ENCODE assay signal across 11 cellular contexts in the genomic region with DNA sequence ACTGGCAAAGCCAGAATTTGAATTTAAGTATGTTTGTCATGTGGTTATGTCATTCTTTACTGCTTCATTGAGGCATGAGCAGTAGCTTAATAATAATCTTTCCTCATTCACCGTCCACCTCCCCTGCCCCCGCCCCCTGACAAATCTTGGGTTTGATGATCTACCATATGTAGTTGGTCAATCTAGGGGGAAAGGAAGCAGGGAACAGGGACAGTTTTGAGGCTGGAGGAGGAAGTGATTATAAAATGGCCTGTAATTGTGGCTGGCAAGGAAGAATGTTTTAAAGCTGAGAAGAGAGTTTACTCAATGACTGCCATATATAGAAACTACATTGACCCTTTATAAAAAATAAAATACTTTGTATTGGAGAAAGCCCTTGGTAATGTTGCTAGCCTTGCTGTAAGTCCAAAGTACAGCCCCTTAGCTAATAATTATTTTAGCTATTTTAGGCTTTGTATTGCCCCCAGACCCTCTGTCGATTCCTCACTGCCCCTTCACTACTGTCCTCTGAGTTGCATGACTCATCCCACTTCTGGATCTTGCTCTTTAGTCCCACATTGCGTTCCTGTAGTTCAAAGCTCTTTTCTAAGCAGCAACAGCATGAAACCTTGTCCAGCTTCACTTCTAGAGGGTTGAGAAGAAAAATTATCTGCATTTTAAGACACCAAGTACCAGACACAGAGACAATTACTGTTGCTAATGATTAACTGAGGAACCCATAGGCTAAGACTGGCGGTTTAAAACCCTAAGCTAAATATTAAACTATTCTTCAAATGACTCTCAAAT. TPM values are rescaled to one million over a fixed set of nuclear protein-coding genes. Genes with fewer than 3 reads are reported as not detected.
DNase-seq lines count a peak whose midpoint lies in the region; ATAC-seq and TF ChIP-seq lines count a peak whose summit lies in the region.
"Had no signal": no experiment of that assay in that cellular context is flagged by ENCODE, and none has a peak within 500 bp of the region (broad histone marks: within the 10 kb centered on the region; RNA-seq: fewer than 3 reads in every experiment).

No MANE protein-coding gene starts in this region.

- H3K27ac ChIP-seq in DOHH2 (ENCODE audit: low read depth, low read length) (peak overlapping the region; percentile 100), right lobe of liver (peak overlapping the region in 1 of 3 donors; percentile 4), adrenal gland (no peak overlapping the region)

- no peaks in the 10 kb centered on the region for H3K9me2 ChIP-seq in DOHH2 (replicated peaks; ENCODE audit: control insufficient read depth, low read length)

- H3K4me3 ChIP-seq in DOHH2 (ENCODE audit: low read length) (no peak overlapping the region; the same call in 1 of the 2 replicates), right lobe of liver (no peak overlapping the region), adrenal gland (no peak overlapping the region)

- H3F3A ChIP-seq in DOHH2 (ENCODE audit: control insufficient read depth, insufficient read depth), result peaks cover 75% of the 10 kb centered on the region

- DNase-seq in UCSD-AML1 (lab: John Stamatoyannopoulos, UW; ENCODE audit: unreplicated experiment) (peak; percentile 10), right lobe of liver (no peak), NCI-H226 (no peak), adrenal gland (no peak), SKM-1 treated with dmso at 0.1 percent for 144 hours (lab: John Stamatoyannopoulos, UW; ENCODE audit: unreplicated experiment) (no peak)
- DNase-seq in activated CD8-positive, alpha-beta memory T cell treated with anti-CD3 and anti-CD28 coated beads for 24 hours, result no peak
- DNase-seq: amygdala, DND-41, NCI-H446 had no signal

- peaks cover 7% of the 10 kb centered on the region; the same call in 1 of the 2 replicates for H4K20me1 ChIP-seq in DOHH2 (ENCODE audit: control insufficient read depth, insufficient read depth, low read depth, low read length)

- TF ChIP-seq POLR2A in right lobe of liver (IDR thresholded peaks at IDR 0.05), result no peak
- no peak for TF ChIP-seq POLR2A in adrenal gland (IDR thresholded peaks at IDR 0.05)

- 43% methylated on average over 5 of the region's 5 CpGs for WGBS in right lobe of liver (ENCODE audit: insufficient coverage, low coverage, low lambda C conversion rate, missing lambda C conversion rate)
- WGBS in adrenal gland, 4 donors, result 82 to 87% (median 85%) methylated on average over 5 of the region's 5 CpGs

- H3K9me3 ChIP-seq in DOHH2 (ENCODE audit: control insufficient read depth, insufficient read depth, low read length) (no peaks in the 10 kb centered on the region), right lobe of liver (no peaks in the 10 kb centered on the region), adrenal gland (replicated peaks in 1 of 3) (no peaks in the 10 kb centered on the region)

- peaks cover 99% of the 10 kb centered on the region for H3K4me1 ChIP-seq in DOHH2 (ENCODE audit: control insufficient read depth, low read length)
- peaks cover 0 to 30% (median 7%) of the 10 kb centered on the region in 4 donors for H3K4me1 ChIP-seq in right lobe of liver
- peaks cover 5 to 9% of the 10 kb centered on the region in 2 donors for H3K4me1 ChIP-seq in adrenal gland (replicated peaks in 1 of 2)

- H3K36me3 ChIP-seq in DOHH2 (ENCODE audit: control insufficient read depth, low read length) (peaks cover 89% of the 10 kb centered on the region), right lobe of liver (peaks cover 0 to 6% (median 0%) of the 10 kb centered on the region in 4 donors), adrenal gland (replicated peaks in 1 of 2) (peaks cover 0 to 10% of the 10 kb centered on the region in 2 donors)

- H3K27me3 ChIP-seq in DOHH2 (ENCODE audit: control insufficient read depth, low read length) (no peaks in the 10 kb centered on the region), right lobe of liver (no peaks in the 10 kb centered on the region), adrenal gland (no peaks in the 10 kb centered on the region)

- ATAC-seq in HG02759 (IDR thresholded peaks at IDR 0.05; ENCODE audit: unreplicated experiment) (peak; percentile 56), right lobe of liver (peak; percentile 65 to 69 (median 68))

- H3K79me2 ChIP-seq in DOHH2 (ENCODE audit: control insufficient read depth, low read length), result peaks cover 81% of the 10 kb centered on the region

- TF ChIP-seq CTCF in DOHH2 (IDR thresholded peaks at IDR 0.05; ENCODE audit: low read depth, low read length, poor library complexity, severe bottlenecking) (no peak), right lobe of liver (IDR thresholded peaks at IDR 0.05) (no peak), adrenal gland (IDR thresholded peaks at IDR 0.05) (no peak)

- H3K4me2 ChIP-seq in DOHH2 (ENCODE audit: low read length), result peak overlapping the region; percentile 98

- intact Hi-C loops in right lobe of liver (cut with DNase I) (no loop called here), adrenal gland (cut with DNase I) (no loop called here)

RNA-seq across cellular contexts. Expression of gene PELI1, which starts 38.4 kb away (rescaled TPM):
- total RNA-seq in right lobe of liver (10 to 100 TPM in 1 of 6 experiments, 1 to 10 TPM in 5; 4.7 to 18.8 (median 8.3) TPM), adrenal gland (10 to 100 TPM in 7 of 8 donors, 1 to 10 TPM in 1; 6.5 to 32.9 (median 15.7) TPM)
- 1 to 10 TPM; 6.3 to 8.6 (median 6.6) TPM for polyA plus RNA-seq in adrenal gland
